11 cellular contexts compared by ENCODE assay signal in the genomic region with DNA sequence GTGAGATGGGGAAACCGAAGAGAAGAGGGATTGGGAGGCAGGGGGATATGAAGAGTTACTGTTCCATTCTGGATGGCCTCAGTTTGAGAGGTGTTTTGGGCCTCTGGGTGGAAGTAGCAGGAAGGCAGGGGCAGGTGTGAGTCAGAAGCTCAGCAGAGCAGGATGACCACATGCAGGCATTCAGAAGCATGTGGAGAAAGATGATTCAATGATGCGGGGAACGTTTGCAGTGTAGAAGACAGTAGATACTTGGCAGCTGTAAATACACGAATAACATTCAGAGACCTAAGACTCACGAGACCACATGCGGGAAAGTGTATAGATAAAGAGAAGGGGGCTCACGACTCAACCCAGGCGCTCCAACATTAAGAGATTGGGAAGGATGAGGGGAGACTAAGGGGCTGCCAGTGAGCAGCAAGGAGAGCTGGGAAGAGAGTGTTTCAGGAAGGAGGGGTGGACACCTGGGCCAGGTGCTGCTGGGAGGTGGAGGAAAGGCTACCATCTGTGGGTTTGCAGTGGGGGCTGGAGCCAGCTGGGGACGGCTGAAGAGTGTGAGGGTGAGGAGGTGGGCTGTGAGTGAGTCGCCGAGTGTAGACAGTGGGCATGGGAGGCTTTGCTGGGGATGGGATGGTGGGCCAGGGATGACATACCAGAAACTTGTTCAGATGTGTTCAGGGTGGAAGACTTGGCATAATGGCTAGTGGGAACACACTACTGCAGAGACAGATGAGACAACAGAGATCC. TPM values are rescaled to one million over a fixed set of nuclear protein-coding genes. Genes with fewer than 3 reads are reported as not detected.
A peak's percentile ranks its signal among the peaks of the same experiment; 100 is the strongest.
DNase-seq lines count a peak whose midpoint lies in the region; ATAC-seq and TF ChIP-seq lines count a peak whose summit lies in the region.
"Had no signal": no experiment of that assay in that cellular context is flagged by ENCODE, and none has a peak within 500 bp of the region (broad histone marks: within the 10 kb centered on the region; RNA-seq: fewer than 3 reads in every experiment).

No MANE protein-coding gene starts in this region.

- H3K4me3 ChIP-seq in SK-N-SH (ENCODE audit: low read depth in 2 of 2, low read length in 1 of 2), result no peak overlapping the region
- H3K4me3 ChIP-seq in fibroblast of pulmonary artery (replicated peaks; ENCODE audit: low read depth, low read length), result no peak overlapping the region
- H3K4me3 ChIP-seq: gastrocnemius medialis had no signal

- TF ChIP-seq RAD21 in SK-N-SH (IDR thresholded peaks at IDR 0.05; ENCODE audit: low read length), result no peak

- H3K4me2 ChIP-seq in SK-N-SH, result no peak overlapping the region

- DNase-seq in ELR (ENCODE audit: low read depth) (peak; percentile 89), SK-N-SH (no peak), fibroblast of pulmonary artery (ENCODE audit: low read depth) (peak; percentile 65), renal cortical epithelial cell (ENCODE audit: low read depth) (peak; percentile 72), SHP77 treated with DMSO at 0.1 percent for 48 hours (lab: John Stamatoyannopoulos, UW) (no peak)

- TF ChIP-seq CTCF in SK-N-SH (IDR thresholded peaks at IDR 0.05), result no peak
- no peak for TF ChIP-seq CTCF in fibroblast of pulmonary artery (IDR thresholded peaks at IDR 0.05; ENCODE audit: low read length, missing control alignments)

- H3K9ac ChIP-seq in SK-N-SH, result no peak overlapping the region

- H3K4me1 ChIP-seq in SK-N-SH (ENCODE audit: control insufficient read depth in 1 of 2, insufficient read depth in 2 of 2, low read depth in 1 of 2, low read length in 1 of 2), result peaks cover 0 to 14% of the 10 kb centered on the region in 2 experiments; a peak in 1 of 4 replicates

- no peaks in the 10 kb centered on the region for H3K79me2 ChIP-seq in SK-N-SH (ENCODE audit: insufficient read depth)

- TF ChIP-seq EP300 in SK-N-SH (IDR thresholded peaks at IDR 0.05; ENCODE audit: borderline replicate concordance in 1 of 2, low read depth in 1 of 2, low read length in 1 of 2), result no peak

- no peak for ATAC-seq in GM21447 (IDR thresholded peaks at IDR 0.05; ENCODE audit: unreplicated experiment)
- ATAC-seq in GM19395 (IDR thresholded peaks at IDR 0.05; ENCODE audit: unreplicated experiment), result no peak
- ATAC-seq in HG03139 (IDR thresholded peaks at IDR 0.05; ENCODE audit: unreplicated experiment), result no peak
- ATAC-seq: gastrocnemius medialis had no signal

- WGBS in SK-N-SH (ENCODE audit: low lambda C conversion rate), result 73% methylated on average over 11 of the region's 11 CpGs

- H4K20me1 ChIP-seq in SK-N-SH (ENCODE audit: insufficient read depth), result no peaks in the 10 kb centered on the region

- H3K27ac ChIP-seq in SK-N-SH (ENCODE audit: low read depth in 2 of 2, low read length in 1 of 2), result no peak overlapping the region
- H3K27ac ChIP-seq: gastrocnemius medialis had no signal

- H3K9me2 ChIP-seq in SK-N-SH, result no peaks in the 10 kb centered on the region

- no peaks in the 10 kb centered on the region for H3F3A ChIP-seq in SK-N-SH (replicated peaks; ENCODE audit: insufficient read depth)

- no peaks in the 10 kb centered on the region for H3K36me3 ChIP-seq in SK-N-SH (replicated peaks in 1 of 2; ENCODE audit: control insufficient read depth in 1 of 2, insufficient read depth in 2 of 2, low read length in 1 of 2)
- H3K36me3 ChIP-seq: gastrocnemius medialis had no signal

- CTCF ChIA-PET in SK-N-SH (lab: Yijun Ruan, JAX), result interaction anchor here (0.8 to 27.7 kb wide), 6 partner anchors 16 to 223 kb away, joined by 3 to 822 read pairs (median 5); partner anchors contain the start of genes AHCYL1 and GNAI3

- POLR2A ChIA-PET in SK-N-SH (lab: Yijun Ruan, JAX), result no interaction called here

- no peaks in the 10 kb centered on the region for H3K9me3 ChIP-seq in SK-N-SH
- H3K9me3 ChIP-seq: gastrocnemius medialis had no signal

- no peak overlapping the region for H2AFZ ChIP-seq in SK-N-SH (ENCODE audit: low read depth)

- no peaks in the 10 kb centered on the region for H3K27me3 ChIP-seq in SK-N-SH (ENCODE audit: insufficient read depth)
- H3K27me3 ChIP-seq: gastrocnemius medialis had no signal

TF ChIP-seq in SK-N-SH, 30 proteins besides CTCF, POLR2A, EP300 and RAD21 (continues in another document):
- no peak for TF ChIP-seq NRF1 (IDR thresholded peaks at IDR 0.05; ENCODE audit: low read depth, low read length)
- no peak for TF ChIP-seq SMC3 (IDR thresholded peaks at IDR 0.05; ENCODE audit: low read depth, low read length)
- no peak for TF ChIP-seq NFIC (IDR thresholded peaks at IDR 0.05; ENCODE audit: borderline replicate concordance)
- TF ChIP-seq RCOR1 (IDR thresholded peaks at IDR 0.05; ENCODE audit: low read length), result no peak
- TF ChIP-seq, protein P1, sequence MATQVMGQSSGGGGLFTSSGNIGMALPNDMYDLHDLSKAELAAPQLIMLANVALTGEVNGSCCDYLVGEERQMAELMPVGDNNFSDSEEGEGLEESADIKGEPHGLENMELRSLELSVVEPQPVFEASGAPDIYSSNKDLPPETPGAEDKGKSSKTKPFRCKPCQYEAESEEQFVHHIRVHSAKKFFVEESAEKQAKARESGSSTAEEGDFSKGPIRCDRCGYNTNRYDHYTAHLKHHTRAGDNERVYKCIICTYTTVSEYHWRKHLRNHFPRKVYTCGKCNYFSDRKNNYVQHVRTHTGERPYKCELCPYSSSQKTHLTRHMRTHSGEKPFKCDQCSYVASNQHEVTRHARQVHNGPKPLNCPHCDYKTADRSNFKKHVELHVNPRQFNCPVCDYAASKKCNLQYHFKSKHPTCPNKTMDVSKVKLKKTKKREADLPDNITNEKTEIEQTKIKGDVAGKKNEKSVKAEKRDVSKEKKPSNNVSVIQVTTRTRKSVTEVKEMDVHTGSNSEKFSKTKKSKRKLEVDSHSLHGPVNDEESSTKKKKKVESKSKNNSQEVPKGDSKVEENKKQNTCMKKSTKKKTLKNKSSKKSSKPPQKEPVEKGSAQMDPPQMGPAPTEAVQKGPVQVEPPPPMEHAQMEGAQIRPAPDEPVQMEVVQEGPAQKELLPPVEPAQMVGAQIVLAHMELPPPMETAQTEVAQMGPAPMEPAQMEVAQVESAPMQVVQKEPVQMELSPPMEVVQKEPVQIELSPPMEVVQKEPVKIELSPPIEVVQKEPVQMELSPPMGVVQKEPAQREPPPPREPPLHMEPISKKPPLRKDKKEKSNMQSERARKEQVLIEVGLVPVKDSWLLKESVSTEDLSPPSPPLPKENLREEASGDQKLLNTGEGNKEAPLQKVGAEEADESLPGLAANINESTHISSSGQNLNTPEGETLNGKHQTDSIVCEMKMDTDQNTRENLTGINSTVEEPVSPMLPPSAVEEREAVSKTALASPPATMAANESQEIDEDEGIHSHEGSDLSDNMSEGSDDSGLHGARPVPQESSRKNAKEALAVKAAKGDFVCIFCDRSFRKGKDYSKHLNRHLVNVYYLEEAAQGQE (IDR thresholded peaks at IDR 0.05; ENCODE audit: low read depth, low read length), result no peak
- TF ChIP-seq EZH2phosphoT487 (IDR thresholded peaks at IDR 0.05; ENCODE audit: borderline replicate concordance, low read depth), result no peak
- TF ChIP-seq TEAD4 (IDR thresholded peaks at IDR 0.05; ENCODE audit: borderline replicate concordance, insufficient read depth), result no peak
- no peak for TF ChIP-seq GATA2 (CRISPR knock-in tag; IDR thresholded peaks at IDR 0.05)
- TF ChIP-seq RXRA (IDR thresholded peaks at IDR 0.05; ENCODE audit: borderline replicate concordance, low read depth), result no peak
- no peak for TF ChIP-seq MXI1 (IDR thresholded peaks at IDR 0.05; ENCODE audit: low read depth, low read length)
- TF ChIP-seq FOSL2 (IDR thresholded peaks at IDR 0.05; ENCODE audit: borderline replicate concordance, low read depth), result peak; percentile 42; the same call in 1 of the 2 replicates
- TF ChIP-seq FOXJ3 (CRISPR knock-in tag; IDR thresholded peaks at IDR 0.05), result no peak
- TF ChIP-seq, protein P2, sequence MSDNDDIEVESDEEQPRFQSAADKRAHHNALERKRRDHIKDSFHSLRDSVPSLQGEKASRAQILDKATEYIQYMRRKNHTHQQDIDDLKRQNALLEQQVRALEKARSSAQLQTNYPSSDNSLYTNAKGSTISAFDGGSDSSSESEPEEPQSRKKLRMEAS (IDR thresholded peaks at IDR 0.05; ENCODE audit: low read depth), result peak; percentile 81
- no peak for TF ChIP-seq ELF1 (IDR thresholded peaks at IDR 0.05)
- TF ChIP-seq, protein P3, sequence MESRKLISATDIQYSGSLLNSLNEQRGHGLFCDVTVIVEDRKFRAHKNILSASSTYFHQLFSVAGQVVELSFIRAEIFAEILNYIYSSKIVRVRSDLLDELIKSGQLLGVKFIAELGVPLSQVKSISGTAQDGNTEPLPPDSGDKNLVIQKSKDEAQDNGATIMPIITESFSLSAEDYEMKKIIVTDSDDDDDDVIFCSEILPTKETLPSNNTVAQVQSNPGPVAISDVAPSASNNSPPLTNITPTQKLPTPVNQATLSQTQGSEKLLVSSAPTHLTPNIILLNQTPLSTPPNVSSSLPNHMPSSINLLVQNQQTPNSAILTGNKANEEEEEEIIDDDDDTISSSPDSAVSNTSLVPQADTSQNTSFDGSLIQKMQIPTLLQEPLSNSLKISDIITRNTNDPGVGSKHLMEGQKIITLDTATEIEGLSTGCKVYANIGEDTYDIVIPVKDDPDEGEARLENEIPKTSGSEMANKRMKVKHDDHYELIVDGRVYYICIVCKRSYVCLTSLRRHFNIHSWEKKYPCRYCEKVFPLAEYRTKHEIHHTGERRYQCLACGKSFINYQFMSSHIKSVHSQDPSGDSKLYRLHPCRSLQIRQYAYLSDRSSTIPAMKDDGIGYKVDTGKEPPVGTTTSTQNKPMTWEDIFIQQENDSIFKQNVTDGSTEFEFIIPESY (IDR thresholded peaks at IDR 0.05; ENCODE audit: borderline replicate concordance, low read depth), result no peak

RNA-seq across cellular contexts. Expression of gene EPS8L3, which starts 5.8 kb away (rescaled TPM):
- polyA plus RNA-seq in SK-N-SH (2012; rRNA removed), result not detected in 2 replicates
- not detected in 2 replicates for polyA plus RNA-seq in SK-N-SH (2012; cell fraction: cytosol; rRNA removed)
- polyA plus RNA-seq in SK-N-SH (2012; cell fraction: nucleus; rRNA removed), result not detected in 2 replicates
- total RNA-seq in renal cortical epithelial cell, result not detected in 2 replicates
- total RNA-seq: activated CD8-positive, alpha-beta memory T cell treated with anti-CD3 and anti-CD28 coated beads for 36 hours; SK-MEL-5 had no signal

RNA-seq across cellular contexts. Expression of gene GSTM3, which starts 28.7 kb away (rescaled TPM):
- 84.9 and 86.6 TPM in 2 replicates for polyA plus RNA-seq in SK-N-SH (2012; rRNA removed)
- polyA plus RNA-seq in SK-N-SH (2012; cell fraction: cytosol; rRNA removed), result 101 and 104 TPM in 2 replicates
- polyA plus RNA-seq in SK-N-SH (2012; cell fraction: nucleus; rRNA removed), result 44.0 and 59.3 TPM in 2 replicates
- 75.2 and 85.6 TPM in 2 replicates for total RNA-seq in renal cortical epithelial cell

RNA-seq across cellular contexts. Expression of gene GSTM5, which starts 57.5 kb away (rescaled TPM):
- not detected in 2 replicates for polyA plus RNA-seq in SK-N-SH (2012; rRNA removed)
- polyA plus RNA-seq in SK-N-SH (2012; cell fraction: cytosol; rRNA removed), result not detected in 2 replicates
- polyA plus RNA-seq in SK-N-SH (2012; cell fraction: nucleus; rRNA removed), result not detected in 2 replicates
- not detected in 2 replicates for total RNA-seq in renal cortical epithelial cell
- total RNA-seq: activated CD8-positive, alpha-beta memory T cell treated with anti-CD3 and anti-CD28 coated beads for 36 hours; SK-MEL-5 had no signal

Comparison
In these comparisons a context has a peak if more than half of its experiments do, and no peak if none do; other contexts are left out.
1. DNase-seq: peak in ELR (single experiment), fibroblast of pulmonary artery (single experiment) and renal cortical epithelial cell (single experiment); none in SK-N-SH (single experiment) and SHP77 treated with DMSO at 0.1 percent for 48 hours (single experiment).